Comparison of ENCODE assay signal across 8 cellular contexts in genomic region chr5:141637693-141638419, GRCh38. TPM values are rescaled to one million over a fixed set of nuclear protein-coding genes. Genes with fewer than 3 reads are reported as not detected.
DNase-seq lines count a peak whose midpoint lies in the region; ATAC-seq and TF ChIP-seq lines count a peak whose summit lies in the region.

No MANE protein-coding gene starts in this region.

- peaks cover 13% of the 10 kb centered on the region for H3K36me3 Mint-ChIP-seq in activated T-cell treated with anti-CD3 and anti-CD28 coated beads, Interleukin-2, amount 50 U/mL, for 4 hours (ENCODE audit: insufficient read depth)
- no peaks in the 10 kb centered on the region for H3K36me3 Mint-ChIP-seq in natural killer cell

- TF ChIP-seq EP300 in transverse colon (IDR thresholded peaks at IDR 0.05; ENCODE audit: low read depth), result no peak

- intact Hi-C loops in natural killer cell (cut with micrococcal nuclease), result loop anchor here (2.0 to 5.0 kb wide), 3 partner anchors 19 to 46 kb away; partner anchors contain the start of genes ARAP3 and DIAPH1
- intact Hi-C loops in transverse colon (cut with DNase I; ENCODE audit: low total_unique reads), result no loop called here

- peaks cover 43% of the 10 kb centered on the region for H3K4me1 Mint-ChIP-seq in activated T-cell treated with anti-CD3 and anti-CD28 coated beads, Interleukin-2, amount 50 U/mL, for 4 hours (ENCODE audit: low read depth)
- H3K4me1 Mint-ChIP-seq in natural killer cell, result peaks cover 22 to 36% of the 10 kb centered on the region in 2 donors

- TF ChIP-seq CTCF in GM06990 (IDR thresholded peaks at IDR 0.05; ENCODE audit: insufficient read depth, low read length, poor library complexity, severe bottlenecking) (peak; percentile 69), fibroblast of lung (conservative IDR thresholded peaks at IDR 0.05 in 1 of 2, IDR thresholded peaks at IDR 0.05 in 1 of 2; ENCODE audit: low read depth in 1 of 2, low read length in 2 of 2) (peak; percentile 15 to 42), natural killer cell (IDR thresholded peaks at IDR 0.05) (peak; percentile 59), transverse colon (IDR thresholded peaks at IDR 0.05) (peak in 4 of 5 experiments; percentile 25 to 51 (median 44))

- H3K9ac ChIP-seq in fibroblast of lung (ENCODE audit: insufficient read depth, low read length), result peak overlapping the region; percentile 82

- WGBS in transverse colon (ENCODE audit: low coverage in 1 of 2), 2 donors, result 0 to 7% methylated on average over 7 to 45 of the region's 45 CpGs

- H3K27me3 Mint-ChIP-seq in activated T-cell treated with anti-CD3 and anti-CD28 coated beads, Interleukin-2, amount 50 U/mL, for 4 hours (ENCODE audit: low read depth), result peaks cover 1% of the 10 kb centered on the region
- H3K27me3 Mint-ChIP-seq in natural killer cell (ENCODE audit: low read depth in 2 of 2), result no peaks in the 10 kb centered on the region

- no peak for TF ChIP-seq POLR2A in transverse colon (IDR thresholded peaks at IDR 0.05)

- H3K9me3 Mint-ChIP-seq in activated T-cell treated with anti-CD3 and anti-CD28 coated beads, Interleukin-2, amount 50 U/mL, for 4 hours, result no peaks in the 10 kb centered on the region
- H3K9me3 Mint-ChIP-seq in natural killer cell, result no peaks in the 10 kb centered on the region

- DNase-seq in GM06990 (ENCODE audit: extremely low read depth, insufficient read length) (peak; percentile 81), OCI-M1 (lab: John Stamatoyannopoulos, UW) (peak; percentile 80), fibroblast of lung (ENCODE audit: low read depth in 2 of 2) (peak; percentile 38 to 54), natural killer cell (peak; percentile 45), transverse colon (peak; percentile 66), NCI-H510A (lab: John Stamatoyannopoulos, UW) (no peak)
- peak; percentile 48 for DNase-seq in activated T-cell treated with anti-CD3 and anti-CD28 coated beads, Interleukin-2, amount 50 U/mL, for 4 hours

- peak overlapping the region; percentile 8 to 84 for H3K27ac Mint-ChIP-seq in natural killer cell

- in situ Hi-C loops in transverse colon (cut with MboI; ENCODE audit: low pct_ligation_motif_present in 1 of 4, low pct_unique_long_range_greater_than_20kb in 1 of 4, low sequenced_read_pairs in 3 of 4), result no loop called here

- no peaks in the 10 kb centered on the region for H4K20me1 ChIP-seq in fibroblast of lung (ENCODE audit: control insufficient read depth, extremely low read depth, insufficient read depth, low read length)

- peak overlapping the region; percentile 60 for H2AFZ ChIP-seq in fibroblast of lung (ENCODE audit: low read length)

- no peak overlapping the region for H3K27ac ChIP-seq in fibroblast of lung (ENCODE audit: insufficient read depth, low read length)
- peak overlapping the region; percentile 79 to 87 (median 82) for H3K27ac ChIP-seq in transverse colon

- H3K9me3 ChIP-seq in fibroblast of lung (ENCODE audit: control insufficient read depth, insufficient read depth, low read depth, low read length) (no peaks in the 10 kb centered on the region), transverse colon (no peaks in the 10 kb centered on the region)

- ATAC-seq in HG02885 (IDR thresholded peaks at IDR 0.05; ENCODE audit: poor library complexity, unreplicated experiment) (peak; percentile 34), natural killer cell (peak; percentile 40 to 41 (median 40))
- peak; percentile 23 to 29 for ATAC-seq in activated T-cell treated with anti-CD3 and anti-CD28 coated beads, Interleukin-2, amount 50 U/mL, for 4 hours

- peaks cover 2% of the 10 kb centered on the region for H3K4me1 ChIP-seq in fibroblast of lung (ENCODE audit: control insufficient read depth, extremely low read depth, insufficient read depth, low read length)
- H3K4me1 ChIP-seq in transverse colon, result peaks cover 15 to 31% (median 26%) of the 10 kb centered on the region in 4 donors

- H3K4me3 ChIP-seq in GM06990 (replicated peaks; ENCODE audit: low read depth, low read length), result peak overlapping the region; percentile 91
- peak overlapping the region; percentile 69 to 99 (median 94) for H3K4me3 ChIP-seq in fibroblast of lung (replicated peaks in 1 of 4; ENCODE audit: control extremely low read depth in 1 of 4, insufficient read depth in 1 of 4, low read depth in 3 of 4, low read length in 4 of 4)
- peak overlapping the region; percentile 40 to 72 (median 63) for H3K4me3 ChIP-seq in transverse colon

- H3K79me2 ChIP-seq in fibroblast of lung (ENCODE audit: control insufficient read depth, insufficient read depth, low read length), result peaks cover 29% of the 10 kb centered on the region

- H3K4me2 ChIP-seq in fibroblast of lung (ENCODE audit: extremely low read depth, insufficient read depth, low read length), result peak overlapping the region; percentile 20

- H3K36me3 ChIP-seq in GM06990 (ENCODE audit: control insufficient read depth, insufficient read depth, low read length), result no peaks in the 10 kb centered on the region; the same call in none of the 2 replicates
- H3K36me3 ChIP-seq in fibroblast of lung (ENCODE audit: control insufficient read depth, insufficient read depth, low read length), result no peaks in the 10 kb centered on the region
- H3K36me3 ChIP-seq in transverse colon, result no peaks in the 10 kb centered on the region

- H3K4me3 Mint-ChIP-seq in activated T-cell treated with anti-CD3 and anti-CD28 coated beads, Interleukin-2, amount 50 U/mL, for 4 hours, result peak overlapping the region; percentile 92
- H3K4me3 Mint-ChIP-seq in natural killer cell, result peak overlapping the region; percentile 86

- H3K27me3 ChIP-seq in GM06990 (replicated peaks; ENCODE audit: control insufficient read depth, insufficient read depth, low read length) (no peaks in the 10 kb centered on the region), fibroblast of lung (ENCODE audit: control insufficient read depth, insufficient read depth, low read length) (no peaks in the 10 kb centered on the region), transverse colon (no peaks in the 10 kb centered on the region)

RNA-seq across cellular contexts. Expression of gene RELL2, which starts 1.1 kb away (rescaled TPM):
- 10 to 100 TPM; 25.8 to 30.4 (median 29.5) TPM for total RNA-seq in activated T-cell treated with anti-CD3 and anti-CD28 coated beads, Interleukin-2, amount 50 U/mL, for 4 hours
- 2.6 and 3.0 TPM in 2 replicates for total RNA-seq in fibroblast of lung
- polyA plus RNA-seq in fibroblast of lung, result 3.7 and 4.0 TPM in 2 replicates
- 2.4 and 3.0 TPM in 2 replicates for polyA plus RNA-seq in fibroblast of lung (2012)
- polyA minus RNA-seq in fibroblast of lung (ENCODE audit: low replicate concordance), result 1.0 and 3.5 TPM in 2 replicates
- 1 to 10 TPM; 5.7 to 6.6 (median 6.1) TPM for total RNA-seq in natural killer cell
- 10 to 100 TPM in 1 of 4 donors, 1 to 10 TPM in 3; 4.4 to 19.1 (median 7.5) TPM for total RNA-seq in transverse colon

RNA-seq across cellular contexts. Expression of gene HDAC3, which starts 1.2 kb away (rescaled TPM):
- 10 to 100 TPM; 66.1 to 73.8 (median 71.7) TPM for total RNA-seq in activated T-cell treated with anti-CD3 and anti-CD28 coated beads, Interleukin-2, amount 50 U/mL, for 4 hours
- total RNA-seq in fibroblast of lung (45.7 and 56.8 TPM in 2 replicates), natural killer cell (10 to 100 TPM; 66.0 to 85.7 (median 74.7) TPM), transverse colon (10 to 100 TPM; 12.7 to 45.1 (median 40.2) TPM)
- 67.9 and 69.6 TPM in 2 replicates for polyA plus RNA-seq in fibroblast of lung
- polyA plus RNA-seq in fibroblast of lung (2012), result 44.2 and 46.9 TPM in 2 replicates
- polyA minus RNA-seq in fibroblast of lung (ENCODE audit: low replicate concordance), result 90.6 and 135 TPM in 2 replicates

RNA-seq across cellular contexts. Expression of gene FCHSD1, which starts 13.4 kb away (rescaled TPM):
- total RNA-seq in activated T-cell treated with anti-CD3 and anti-CD28 coated beads, Interleukin-2, amount 50 U/mL, for 4 hours, result 10 to 100 TPM; 20.5 to 29.7 (median 22.1) TPM
- total RNA-seq in fibroblast of lung (15.4 and 25.6 TPM in 2 replicates), natural killer cell (100 to 1,000 TPM; 134 to 155 (median 147) TPM), transverse colon (10 to 100 TPM; 26.1 to 69.9 (median 43.1) TPM)
- 13.5 and 19.1 TPM in 2 replicates for polyA plus RNA-seq in fibroblast of lung
- polyA plus RNA-seq in fibroblast of lung (2012), result 18.9 and 21.1 TPM in 2 replicates
- 17.7 and 18.3 TPM in 2 replicates for polyA minus RNA-seq in fibroblast of lung (ENCODE audit: low replicate concordance)

RNA-seq across cellular contexts. Expression of gene DIAPH1, which starts 19.1 kb away (rescaled TPM):
- 100 to 1,000 TPM; 243 to 289 (median 269) TPM for total RNA-seq in activated T-cell treated with anti-CD3 and anti-CD28 coated beads, Interleukin-2, amount 50 U/mL, for 4 hours
- total RNA-seq in fibroblast of lung (17.2 and 21.1 TPM in 2 replicates), natural killer cell (100 to 1,000 TPM; 410 to 456 (median 419) TPM), transverse colon (100 to 1,000 TPM in 1 of 4 donors, 10 to 100 TPM in 3; 55.4 to 150 (median 91.4) TPM)
- 30.9 and 59.5 TPM in 2 replicates for polyA plus RNA-seq in fibroblast of lung
- polyA plus RNA-seq in fibroblast of lung (2012), result 41.4 and 57.3 TPM in 2 replicates
- polyA minus RNA-seq in fibroblast of lung (ENCODE audit: low replicate concordance), result 127 and 180 TPM in 2 replicates

RNA-seq across cellular contexts. Expression of gene ARAP3, which starts 44.2 kb away (rescaled TPM):
- 1 to 10 TPM in 2 of 3 donors, under 1 TPM in 1; 0.56 to 2.0 (median 1.1) TPM for total RNA-seq in activated T-cell treated with anti-CD3 and anti-CD28 coated beads, Interleukin-2, amount 50 U/mL, for 4 hours
- total RNA-seq in fibroblast of lung (2.6 and 3.8 TPM in 2 replicates), natural killer cell (10 to 100 TPM; 13.9 to 25.2 (median 19.6) TPM), transverse colon (1 to 10 TPM; 1.1 to 4.0 (median 3.3) TPM)
- 2.5 and 2.9 TPM in 2 replicates for polyA plus RNA-seq in fibroblast of lung
- 5.2 and 6.8 TPM in 2 replicates for polyA plus RNA-seq in fibroblast of lung (2012)
- 11.4 and 25.4 TPM in 2 replicates for polyA minus RNA-seq in fibroblast of lung (ENCODE audit: low replicate concordance)
